9 cellular contexts compared by ENCODE assay signal in genomic region chr5:92556747-92557146, GRCh38.
"Had no signal": no experiment of that assay in that cellular context is flagged by ENCODE, and none has a peak within 500 bp of the region (broad histone marks: within the 10 kb centered on the region; RNA-seq: fewer than 3 reads in every experiment).

No MANE protein-coding gene starts in this region.

- H3K4me2 ChIP-seq: GM23338 had no signal

- H3K9me3 Mint-ChIP-seq: GM23338, H9 had no signal

- FAIRE-seq: H1, H54, HepG2, K562 had no signal

- DNase-seq: H9, HCEC 1CT, KG1 had no signal

- H3K27ac Mint-ChIP-seq: GM23338, H9 had no signal

- H3K4me3 Mint-ChIP-seq: GM23338, H9 had no signal

- H3K27ac ChIP-seq: HL-60 had no signal

- H2AFZ ChIP-seq: GM23338 had no signal

- H3K4me3 ChIP-seq: GM23338, K562 had no signal

- ATAC-seq: GM23338, HepG2, K562 had no signal
